8 cellular contexts compared by ENCODE assay signal in the genomic region with DNA sequence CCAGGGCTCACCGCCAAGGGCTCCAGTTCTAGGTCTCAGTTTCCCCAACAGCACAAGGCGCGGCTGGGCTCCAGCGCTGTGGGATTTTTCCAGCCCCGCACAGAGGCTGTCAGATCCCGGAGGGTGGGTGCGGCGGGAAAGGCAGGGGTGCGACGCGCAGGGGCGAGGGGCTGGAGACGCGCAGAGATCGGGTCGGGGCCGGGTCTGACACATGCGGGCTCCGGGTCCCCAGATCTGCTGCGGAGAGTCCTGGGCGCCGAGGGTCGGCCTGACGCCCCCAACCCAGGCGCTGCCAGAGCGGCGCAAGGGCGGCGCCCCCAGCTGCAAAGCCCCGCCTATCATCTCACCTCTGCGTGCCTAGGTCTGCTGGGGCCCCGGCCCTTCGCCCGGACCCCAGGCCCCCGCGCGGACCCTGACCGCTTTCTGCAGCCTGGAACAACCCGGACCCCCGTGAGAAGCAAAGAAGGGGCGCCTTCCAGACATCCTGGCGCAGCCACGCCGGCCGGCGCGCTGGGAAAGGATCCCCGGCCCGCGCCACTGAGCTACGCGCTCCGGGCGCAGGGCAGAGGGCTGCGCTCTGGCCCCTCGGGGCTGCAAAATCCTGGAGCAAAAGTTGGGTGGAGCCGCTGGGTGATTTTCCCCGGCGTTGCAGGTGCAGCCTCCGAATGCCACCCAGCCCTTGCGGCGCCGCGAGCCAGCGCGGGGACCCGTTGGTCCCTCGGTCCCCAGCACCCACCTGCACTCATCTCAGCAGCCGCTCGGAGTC. TPM values are rescaled to one million over a fixed set of nuclear protein-coding genes. Genes with fewer than 3 reads are reported as not detected.
A peak's percentile ranks its signal among the peaks of the same experiment; 100 is the strongest.
DNase-seq lines count a peak whose midpoint lies in the region; ATAC-seq and TF ChIP-seq lines count a peak whose summit lies in the region.

No MANE protein-coding gene starts in this region.

- DNase-seq in A673 (ENCODE audit: low spot score) (no peak), mammary epithelial cell (no peak), mesothelial cell of epicardium (ENCODE audit: low spot score in 2 of 2, unreplicated experiment in 2 of 2) (no peak), HFFc6 (no peak), GM13976 (ENCODE audit: low spot score) (no peak), 8988T (no peak)

- no peaks in the 10 kb centered on the region for H4K20me1 ChIP-seq in mammary epithelial cell (ENCODE audit: insufficient read depth, low read length)

- H3K4me1 ChIP-seq in A673 (ENCODE audit: insufficient read depth, low read length, poor library complexity, severe bottlenecking) (peaks cover 23% of the 10 kb centered on the region), mammary epithelial cell (ENCODE audit: insufficient read depth, low read length) (peaks cover 23% of the 10 kb centered on the region)

- TF ChIP-seq CTCF in A673 (conservative IDR thresholded peaks at IDR 0.05; ENCODE audit: low read depth, low read length) (no peak), mammary epithelial cell (conservative IDR thresholded peaks at IDR 0.05 in 1 of 2, IDR thresholded peaks at IDR 0.05 in 1 of 2; ENCODE audit: extremely low read depth in 1 of 2, insufficient read depth in 1 of 2, low read depth in 1 of 2, low read length in 2 of 2) (no peak), mesothelial cell of epicardium (IDR thresholded peaks at IDR 0.05; ENCODE audit: unreplicated experiment) (no peak), HFFc6 (IDR thresholded peaks at IDR 0.05) (no peak), GM13976 (IDR thresholded peaks at IDR 0.05; ENCODE audit: borderline replicate concordance, control extremely low read depth, extremely low read depth, insufficient read depth, missing control alignments) (no peak)

- dilution Hi-C loops in mammary epithelial cell (cut with HindIII; ENCODE audit: low sequenced_read_pairs): no loop called here

- peak overlapping the region; percentile 100 for H3K4me2 ChIP-seq in mammary epithelial cell (ENCODE audit: insufficient read depth, low read depth, low read length)

- H3K27me3 ChIP-seq in A673 (replicated peaks; ENCODE audit: insufficient read depth, low read depth, low read length, poor library complexity) (peaks cover 12% of the 10 kb centered on the region), mammary epithelial cell (ENCODE audit: insufficient read depth, low read length) (peaks cover 5% of the 10 kb centered on the region)

- no peak overlapping the region for H3K27ac ChIP-seq in A673 (ENCODE audit: low read depth, low read length, poor library complexity, severe bottlenecking)
- no peak overlapping the region for H3K27ac ChIP-seq in mammary epithelial cell (ENCODE audit: insufficient read depth, low read depth, low read length)

- CTCF ChIA-PET in A673 (lab: Charles Lee) (interaction anchor here (1.2 kb wide), 1 partner anchor 19 kb away, joined by 4 read pairs; no protein-coding TSS in a partner anchor), mammary epithelial cell (lab: Charles Lee; ENCODE audit: low non-redundant PET) (no interaction called here)

- H3K9ac ChIP-seq in mammary epithelial cell (ENCODE audit: insufficient read depth, low read length): no peak overlapping the region

- H2AFZ ChIP-seq in mammary epithelial cell (ENCODE audit: low read depth, low read length): peak overlapping the region; percentile 100

- intact Hi-C loops in A673 (cut with micrococcal nuclease; ENCODE audit: unreplicated experiment) (no loop called here), mammary epithelial cell (cut with micrococcal nuclease) (loop anchor here (10.0 kb wide), 1 partner anchor 123 kb away; no protein-coding TSS in a partner anchor)

- H3K27ac Mint-ChIP-seq in mesothelial cell of epicardium (no peak overlapping the region), HFFc6 (no peak overlapping the region)

- H3K4me3 Mint-ChIP-seq in mesothelial cell of epicardium (peak overlapping the region; percentile 53), HFFc6 (no peak overlapping the region)

- no peaks in the 10 kb centered on the region for H3K36me3 Mint-ChIP-seq in mesothelial cell of epicardium
- no peaks in the 10 kb centered on the region for H3K36me3 Mint-ChIP-seq in HFFc6 (ENCODE audit: low read depth)

- under 1% methylated on average over 21 of the region's 70 CpGs for WGBS in mammary epithelial cell (ENCODE audit: low coverage, missing lambda C conversion rate)

- BruUV-seq in A673 (replicated peaks; lab: Mats Ljungman, UMichigan) (no TSS peak), mammary epithelial cell (replicated peaks; lab: Mats Ljungman, UMichigan) (no TSS peak)

- POLR2A ChIA-PET in A673 (lab: Charles Lee; ENCODE audit: low non-redundant PET): no interaction called here

- H3K79me2 ChIP-seq in mammary epithelial cell (ENCODE audit: insufficient read depth, low read length): no peaks in the 10 kb centered on the region

- in situ Hi-C loops in mammary epithelial cell (cut with MboI; ENCODE audit: low sequenced_read_pairs in 2 of 2): no loop called here
- in situ Hi-C loops in GM13976 (cut with MboI; ENCODE audit: low sequenced_read_pairs, unreplicated experiment): no loop called here

- no peaks in the 10 kb centered on the region for H3K36me3 ChIP-seq in A673 (ENCODE audit: insufficient read depth, low read length, poor library complexity, severe bottlenecking)
- no peaks in the 10 kb centered on the region for H3K36me3 ChIP-seq in mammary epithelial cell (ENCODE audit: insufficient read depth, low read length)

- peak overlapping the region; percentile 59 for H3K4me3 ChIP-seq in A673 (ENCODE audit: low read depth, low read length, poor library complexity, severe bottlenecking)
- H3K4me3 ChIP-seq in mammary epithelial cell (replicated peaks in 1 of 3; ENCODE audit: insufficient read depth in 1 of 3, low read depth in 2 of 3, low read length in 3 of 3): peak overlapping the region; percentile 62 to 95 (median 70)

- peaks cover 9% of the 10 kb centered on the region for H3K4me1 Mint-ChIP-seq in mesothelial cell of epicardium
- H3K4me1 Mint-ChIP-seq in HFFc6 (ENCODE audit: low read depth): peaks cover 10% of the 10 kb centered on the region

- H3K9me3 ChIP-seq in A673 (ENCODE audit: low read depth, low read length, poor library complexity, severe bottlenecking): no peaks in the 10 kb centered on the region
- no peaks in the 10 kb centered on the region for H3K9me3 ChIP-seq in mammary epithelial cell (replicated peaks; ENCODE audit: insufficient read depth, low read length)

- H3K27me3 Mint-ChIP-seq in mesothelial cell of epicardium (ENCODE audit: low read depth) (peaks cover 74% of the 10 kb centered on the region), HFFc6 (ENCODE audit: insufficient read depth) (peaks cover 18% of the 10 kb centered on the region)

- H3K9me3 Mint-ChIP-seq in mesothelial cell of epicardium (no peaks in the 10 kb centered on the region), HFFc6 (no peaks in the 10 kb centered on the region)

- ATAC-seq in HG03064 (IDR thresholded peaks at IDR 0.05; ENCODE audit: low read depth, unreplicated experiment): peak; percentile 7
- no peak for ATAC-seq in HG03457 (IDR thresholded peaks at IDR 0.05; ENCODE audit: unreplicated experiment)

RNA-seq across cellular contexts. Expression of a gene that starts 0.5 kb away (rescaled TPM):
- 2.7 and 3.2 TPM in 2 replicates for total RNA-seq in A673 (2021)
- total RNA-seq in mammary epithelial cell: under 1 TPM; 0.28 to 0.67 TPM
- 0.87 TPM for polyA plus RNA-seq in mammary epithelial cell
- 3.9 TPM for polyA minus RNA-seq in mammary epithelial cell
- 2.7 to 3.5 TPM (median 3.1 TPM) in 3 replicates for total RNA-seq in mesothelial cell of epicardium
- under 1 TPM in 1 of 6 experiments, not detected in 5; 0.14 TPM for total RNA-seq in HFFc6 (2021; fragmentation: NEBNext Ultra II Directional; extraction: Animal tissue kit (Norgen Biotek cat#: 25700))

RNA-seq across cellular contexts. Expression of a gene that starts 41.0 kb away (rescaled TPM):
- 0.71 and 2.7 TPM in 2 replicates for total RNA-seq in A673 (2021)
- total RNA-seq in mammary epithelial cell: 100 to 1,000 TPM in 1 of 2 donors, 10 to 100 TPM in 1; 70.8 to 138 TPM
- 37.7 TPM for polyA plus RNA-seq in mammary epithelial cell
- polyA minus RNA-seq in mammary epithelial cell: 62.5 TPM
- 22.0 to 24.0 TPM (median 23.2 TPM) in 3 replicates for total RNA-seq in mesothelial cell of epicardium
- 1 to 10 TPM in 2 of 6 experiments, under 1 TPM in 4; 0.34 to 1.4 (median 0.86) TPM for total RNA-seq in HFFc6 (2021; fragmentation: NEBNext Ultra II Directional; extraction: Animal tissue kit (Norgen Biotek cat#: 25700))
